16 cellular contexts compared by ENCODE assay signal in genomic region chr12:49872781-49873181, GRCh38. TPM values are rescaled to one million over a fixed set of nuclear protein-coding genes. Genes with fewer than 3 reads are reported as not detected.
DNase-seq lines count a peak whose midpoint lies in the region; ATAC-seq and TF ChIP-seq lines count a peak whose summit lies in the region.
"Had no signal": no experiment of that assay in that cellular context is flagged by ENCODE, and none has a peak within 500 bp of the region (broad histone marks: within the 10 kb centered on the region; RNA-seq: fewer than 3 reads in every experiment).

No MANE protein-coding gene starts in this region.

- intact Hi-C loops in sciatic nerve (cut with DNase I) = no loop called here

- ATAC-seq in sciatic nerve = no peak
- ATAC-seq in stimulated activated naive CD8-positive, alpha-beta T cell treated with anti-CD3 and anti-CD28 coated beads, Interleukin-15, Interleukin-2, amounts not matched to agents 100 U/mL and 50 U/mL, for 24 hours = no peak
- ATAC-seq in HG03039 (IDR thresholded peaks at IDR 0.05; ENCODE audit: unreplicated experiment) = no peak
- ATAC-seq: activated naive CD8-positive, alpha-beta T cell treated with anti-CD3 and anti-CD28 coated beads, Interleukin-2, amount 50 U/mL, for 24 hours; GM23338; left lung; upper lobe of right lung had no signal

- DNase-seq in NCI-H82 (lab: John Stamatoyannopoulos, UW) (peak; percentile 23), NCI-H82 treated with DMSO at 0.1 percent for 48 hours (lab: John Stamatoyannopoulos, UW; ENCODE audit: unreplicated experiment) (no peak), NCI-H69 (lab: John Stamatoyannopoulos, UW) (peak; percentile 17), erythroblast (lab: John Stamatoyannopoulos, UW) (peak; percentile 86 to 94), sciatic nerve (ENCODE audit: low spot score) (peak; percentile 51), KG1 (lab: John Stamatoyannopoulos, UW) (no peak)
- no peak for DNase-seq in stimulated activated naive CD8-positive, alpha-beta T cell treated with anti-CD3 and anti-CD28 coated beads, Interleukin-15, Interleukin-2, amounts not matched to agents 100 U/mL and 50 U/mL, for 24 hours
- DNase-seq: activated naive CD8-positive, alpha-beta T cell treated with anti-CD3 and anti-CD28 coated beads, Interleukin-2, amount 50 U/mL, for 24 hours; glutamatergic neuron; NCI-H1092; NCI-H526 treated with DMSO at 0.1 percent for 48 hours had no signal

- TF ChIP-seq POLR2A in erythroblast (IDR thresholded peaks at IDR 0.05; ENCODE audit: low read length) = no peak

RNA-seq across cellular contexts. Expression of gene BCDIN3D, which starts 29.9 kb away (rescaled TPM):
- total RNA-seq in sciatic nerve = 3.9 TPM

RNA-seq across cellular contexts. Expression of gene FAIM2, which starts 30.9 kb away (rescaled TPM):
- 107 TPM for total RNA-seq in sciatic nerve
- total RNA-seq: A673 had no signal

RNA-seq across cellular contexts. Expression of gene NCKAP5L, which starts 44.6 kb away (rescaled TPM):
- 38.2 TPM for total RNA-seq in sciatic nerve

Comparison
In these comparisons a context has a peak if more than half of its experiments do, and no peak if none do; other contexts are left out.
1. DNase-seq: peak in NCI-H82 (single experiment), NCI-H69 (single experiment), erythroblast (2 of 2) and sciatic nerve (single experiment); none in NCI-H82 treated with DMSO at 0.1 percent for 48 hours (single experiment), stimulated activated naive CD8-positive, alpha-beta T cell treated with anti-CD3 and anti-CD28 coated beads, Interleukin-15, Interleukin-2, amounts not matched to agents 100 U/mL and 50 U/mL, for 24 hours (single experiment) and KG1 (single experiment).